In the genomic region with DNA sequence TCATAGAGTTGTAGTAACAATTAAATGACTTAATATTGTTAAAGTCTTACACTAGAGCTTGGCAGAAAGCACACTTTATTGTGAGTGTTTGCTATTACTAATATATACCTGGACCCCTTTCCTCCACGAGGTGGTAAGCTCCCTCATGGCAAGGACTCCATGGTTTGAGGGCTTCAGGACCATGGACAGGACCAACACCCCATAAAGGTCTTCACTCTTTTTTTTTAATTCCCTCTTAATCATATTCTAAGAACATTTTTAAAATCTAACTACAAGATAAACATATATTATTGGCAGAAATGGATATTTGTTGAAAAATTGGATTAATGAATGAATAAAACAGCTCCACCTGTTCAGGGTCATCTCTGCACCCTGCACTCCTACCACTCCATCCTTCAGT, we compare ENCODE assay signal across 1 cellular context.
TF ChIP-seq lines count a peak whose summit lies in the region.

No MANE protein-coding gene starts in this region.

TF ChIP-seq in H1, 55 proteins besides CTCF, POLR2A, EP300 and RAD21:
- TF ChIP-seq HDAC6 (IDR thresholded peaks at IDR 0.05; ENCODE audit: low read depth, low read length) (no peak), SIRT6 (IDR thresholded peaks at IDR 0.05; ENCODE audit: low read length) (no peak)
- TF ChIP-seq, protein P1, sequence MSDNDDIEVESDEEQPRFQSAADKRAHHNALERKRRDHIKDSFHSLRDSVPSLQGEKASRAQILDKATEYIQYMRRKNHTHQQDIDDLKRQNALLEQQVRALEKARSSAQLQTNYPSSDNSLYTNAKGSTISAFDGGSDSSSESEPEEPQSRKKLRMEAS (IDR thresholded peaks at IDR 0.05): 0 out of 2 replicates have a peak, but pooled peaks have one; percentile 26
